ENCODE assay signal across 8 cellular contexts in genomic region chr14:90454041-90455000, GRCh38. TPM values are rescaled to one million over a fixed set of nuclear protein-coding genes. Genes with fewer than 3 reads are reported as not detected.
DNase-seq lines count a peak whose midpoint lies in the region; ATAC-seq, FAIRE-seq and TF ChIP-seq lines count a peak whose summit lies in the region.

No MANE protein-coding gene starts in this region.

- H3K4me3 ChIP-seq in GM23248 (peak overlapping the region; percentile 56), epithelial cell of esophagus (ENCODE audit: low read length) (peak overlapping the region; percentile 36)

- H3K4me2 ChIP-seq in GM23248 (ENCODE audit: unreplicated experiment), result peak overlapping the region; percentile 23

- peaks cover 17% of the 10 kb centered on the region for H3K27me3 ChIP-seq in GM23248 (replicated peaks; ENCODE audit: insufficient read depth)

- peak; percentile 75 for DNase-seq in GM23248
- peak; percentile 93 for DNase-seq in NCI-H82 (lab: John Stamatoyannopoulos, UW)
- peak; percentile 85 for DNase-seq in epithelial cell of esophagus (ENCODE audit: low read depth)
- DNase-seq in medulla oblongata (ENCODE audit: extremely low spot score), result peak; percentile 97
- DNase-seq in urothelium cell line (ENCODE audit: low spot score), result peak; percentile 35
- no peak for DNase-seq in NCI-H748 (lab: John Stamatoyannopoulos, UW; ENCODE audit: unreplicated experiment)

- no peak for TF ChIP-seq CTCF in epithelial cell of esophagus (IDR thresholded peaks at IDR 0.05; ENCODE audit: insufficient read depth, low read depth, low read length, missing control alignments)

- H4K20me1 ChIP-seq in GM23248 (ENCODE audit: insufficient read depth), result no peaks in the 10 kb centered on the region

- no peak overlapping the region for H3K9ac ChIP-seq in GM23248

- in situ Hi-C loops in GM23248 (cut with MboI), result no loop called here

- H3K79me2 ChIP-seq in GM23248 (ENCODE audit: insufficient read depth), result no peaks in the 10 kb centered on the region

- ATAC-seq in HG02759 (IDR thresholded peaks at IDR 0.05; ENCODE audit: unreplicated experiment) (no peak), HG03139 (IDR thresholded peaks at IDR 0.05; ENCODE audit: unreplicated experiment) (no peak)

- no peak for FAIRE-seq in urothelium cell line (lab: Jason Lieb, UNC)

- no peaks in the 10 kb centered on the region for H3K36me3 ChIP-seq in GM23248 (ENCODE audit: low read depth)

- H3K9me2 ChIP-seq in GM23248 (ENCODE audit: insufficient read depth), result no peaks in the 10 kb centered on the region

- no peaks in the 10 kb centered on the region for H3K4me1 ChIP-seq in GM23248 (ENCODE audit: insufficient read depth)

- no peaks in the 10 kb centered on the region for H3K9me3 ChIP-seq in GM23248 (ENCODE audit: low read depth)

- WGBS in GM23248 (ENCODE audit: low coverage in 1 of 2, low lambda C conversion rate in 2 of 2, missing lambda C conversion rate in 2 of 2), 2 experiments, result 15 to 16% methylated on average over 30 of the region's 30 CpGs

- no peaks in the 10 kb centered on the region for H3F3A ChIP-seq in GM23248 (ENCODE audit: insufficient read depth)

- no peak overlapping the region for H3K27ac ChIP-seq in GM23248

- peak overlapping the region; percentile 54 for H2AFZ ChIP-seq in GM23248

RNA-seq across cellular contexts. Expression of gene CALM1, which starts 57.5 kb away (rescaled TPM):
- 281 and 307 TPM in 2 replicates for total RNA-seq in GM23248 (2014; rRNA removed; shearing (Covaris generic))
- polyA plus RNA-seq in GM23248 (2016; fragmentation: Nextera tagmentation; extraction: Ambion mirVana), result 782 and 785 TPM in 2 replicates
